16 cellular contexts compared by ENCODE assay signal in genomic region chr4:8760561-8760960, GRCh38.
DNase-seq lines count a peak whose midpoint lies in the region; ATAC-seq and TF ChIP-seq lines count a peak whose summit lies in the region.
"Had no signal": no experiment of that assay in that cellular context is flagged by ENCODE, and none has a peak within 500 bp of the region (broad histone marks: within the 10 kb centered on the region; RNA-seq: fewer than 3 reads in every experiment).

No MANE protein-coding gene starts in this region.

- H3K4me1 Mint-ChIP-seq in WTC11, result no peaks in the 10 kb centered on the region

- H3K36me3 Mint-ChIP-seq in activated naive CD4-positive, alpha-beta T cell treated with anti-CD3 and anti-CD28 coated beads, Interleukin-2, amount 50 U/mL, for 72 hours, result no peaks in the 10 kb centered on the region
- H3K36me3 Mint-ChIP-seq in WTC11, result no peaks in the 10 kb centered on the region
- H3K36me3 Mint-ChIP-seq: CD8-positive, alpha-beta T cell had no signal

- H3K4me3 ChIP-seq in left lung (no peak overlapping the region), sigmoid colon (no peak overlapping the region), WERI-Rb-1 (ENCODE audit: low read depth, low read length) (no peak overlapping the region)
- H3K4me3 ChIP-seq: BLaER1, GM23248 had no signal

- intact Hi-C loops in left lung (cut with DNase I), result no loop called here
- intact Hi-C loops in sigmoid colon (cut with DNase I), result no loop called here

- no peak overlapping the region for H3K27ac Mint-ChIP-seq in activated naive CD4-positive, alpha-beta T cell treated with anti-CD3 and anti-CD28 coated beads, Interleukin-2, amount 50 U/mL, for 72 hours
- H3K27ac Mint-ChIP-seq in WTC11, result no peak overlapping the region
- H3K27ac Mint-ChIP-seq: CD8-positive, alpha-beta T cell had no signal

- TF ChIP-seq CTCF in WTC11 (IDR thresholded peaks at IDR 0.05) (no peak), left lung (IDR thresholded peaks at IDR 0.05) (no peak), sigmoid colon (IDR thresholded peaks at IDR 0.05) (no peak), WERI-Rb-1 (IDR thresholded peaks at IDR 0.05; ENCODE audit: low read depth, low read length) (no peak)

- peaks cover 0 to 46% of the 10 kb centered on the region in 2 donors for H3K27me3 ChIP-seq in left lung
- peaks cover 0 to 27% (median 6%) of the 10 kb centered on the region in 3 donors for H3K27me3 ChIP-seq in sigmoid colon
- H3K27me3 ChIP-seq in WERI-Rb-1 (ENCODE audit: insufficient read depth, low read depth, severe bottlenecking), result no peaks in the 10 kb centered on the region
- H3K27me3 ChIP-seq: BLaER1 had no signal

- no peak for DNase-seq in activated naive CD4-positive, alpha-beta T cell treated with anti-CD3 and anti-CD28 coated beads, Interleukin-2, amount 50 U/mL, for 72 hours (ENCODE audit: low spot score in 2 of 2)
- DNase-seq in activated naive CD4-positive, alpha-beta T cell treated with Interleukin-2 at 50 U/mL for 16 hours, result no peak
- peak; percentile 4 for DNase-seq in WTC11 (ENCODE audit: low spot score)
- peak; percentile 22 to 24 for DNase-seq in left lung
- peak; percentile 53 for DNase-seq in sigmoid colon
- no peak for DNase-seq in effector CD8-positive, alpha-beta T cell (lab: John Stamatoyannopoulos, UW)
- no peak for DNase-seq in WERI-Rb-1
- DNase-seq: CD8-positive, alpha-beta T cell; DMS79; GM23248; HCEC 1CT; NCI-H1105 treated with DMSO at 0.1 percent for 48 hours; NCI-H187; NCI-H226 had no signal

- no peaks in the 10 kb centered on the region for H3K9me3 ChIP-seq in left lung
- H3K9me3 ChIP-seq in sigmoid colon, result no peaks in the 10 kb centered on the region
- H3K9me3 ChIP-seq in WERI-Rb-1 (ENCODE audit: severe bottlenecking), result no peaks in the 10 kb centered on the region
- H3K9me3 ChIP-seq: BLaER1 had no signal

- H3K36me3 ChIP-seq in left lung (no peaks in the 10 kb centered on the region), sigmoid colon (no peaks in the 10 kb centered on the region), WERI-Rb-1 (no peaks in the 10 kb centered on the region)
- H3K36me3 ChIP-seq: BLaER1 had no signal

- no peak overlapping the region for H3K27ac ChIP-seq in left lung
- H3K27ac ChIP-seq in sigmoid colon, result no peak overlapping the region
- no peak overlapping the region for H3K27ac ChIP-seq in WERI-Rb-1
- H3K27ac ChIP-seq: BLaER1, GM23248 had no signal

- WGBS in sigmoid colon, 2 donors, result 79 to 84% methylated on average over 11 of the region's 11 CpGs

- H3K4me1 ChIP-seq in left lung (no peaks in the 10 kb centered on the region), sigmoid colon (no peaks in the 10 kb centered on the region)

- peaks cover 0 to 3% of the 10 kb centered on the region in 2 donors for H3K9me3 Mint-ChIP-seq in activated naive CD4-positive, alpha-beta T cell treated with anti-CD3 and anti-CD28 coated beads, Interleukin-2, amount 50 U/mL, for 72 hours
- no peaks in the 10 kb centered on the region for H3K9me3 Mint-ChIP-seq in WTC11
- H3K9me3 Mint-ChIP-seq: CD8-positive, alpha-beta T cell had no signal

- peak; percentile 20 to 46 for ATAC-seq in activated naive CD4-positive, alpha-beta T cell treated with anti-CD3 and anti-CD28 coated beads, Interleukin-2, amount 50 U/mL, for 72 hours
- ATAC-seq in WTC11 (no peak), left lung (no peak), HG03342 (IDR thresholded peaks at IDR 0.05; ENCODE audit: unreplicated experiment) (no peak)
- ATAC-seq: CD8-positive, alpha-beta T cell had no signal

- H3K4me3 Mint-ChIP-seq in WTC11, result no peak overlapping the region
- H3K4me3 Mint-ChIP-seq: CD8-positive, alpha-beta T cell had no signal

- CTCF ChIA-PET in WTC11 (lab: Charles Lee), result interaction anchor here (1.0 to 2.1 kb wide), 2 partner anchors 16 to 72 kb away, joined by 4 to 8 read pairs; no protein-coding TSS in a partner anchor

- POLR2A ChIA-PET in WTC11 (lab: Charles Lee), result no interaction called here

- TF ChIP-seq EP300 in sigmoid colon (IDR thresholded peaks at IDR 0.05), result no peak

- H3K27me3 Mint-ChIP-seq in WTC11 (ENCODE audit: low read depth), result no peaks in the 10 kb centered on the region

- no peak for TF ChIP-seq POLR2A in sigmoid colon (IDR thresholded peaks at IDR 0.05)

TF ChIP-seq in WTC11, 78 proteins besides CTCF, POLR2A, EP300 and RAD21:
- TF ChIP-seq CREB1 (CRISPR knock-in tag; IDR thresholded peaks at IDR 0.05) (no peak), USF2 (CRISPR knock-in tag; IDR thresholded peaks at IDR 0.05) (no peak), ELF4 (CRISPR knock-in tag; IDR thresholded peaks at IDR 0.05; ENCODE audit: low read depth) (no peak), ZNF317 (CRISPR knock-in tag; IDR thresholded peaks at IDR 0.05; ENCODE audit: borderline replicate concordance, low read depth) (no peak), EMX1 (CRISPR knock-in tag; IDR thresholded peaks at IDR 0.05) (no peak), NFE2L1 (CRISPR knock-in tag; IDR thresholded peaks at IDR 0.05) (no peak), ZNF263 (CRISPR knock-in tag; IDR thresholded peaks at IDR 0.05; ENCODE audit: low read depth) (no peak), NR1H2 (CRISPR knock-in tag; IDR thresholded peaks at IDR 0.05) (no peak), CDX4 (CRISPR knock-in tag; IDR thresholded peaks at IDR 0.05; ENCODE audit: borderline replicate concordance) (no peak), FOXK1 (CRISPR knock-in tag; IDR thresholded peaks at IDR 0.05) (no peak), OVOL2 (CRISPR knock-in tag; IDR thresholded peaks at IDR 0.05; ENCODE audit: borderline replicate concordance) (no peak), RORB (CRISPR knock-in tag; IDR thresholded peaks at IDR 0.05) (no peak), ATF3 (CRISPR knock-in tag; conservative IDR thresholded peaks at IDR 0.05) (no peak), AR (CRISPR knock-in tag; IDR thresholded peaks at IDR 0.05) (no peak)

Comparison
In these comparisons a context has a peak if more than half of its experiments do, and no peak if none do; other contexts are left out.
1. ATAC-seq: peak in activated naive CD4-positive, alpha-beta T cell treated with anti-CD3 and anti-CD28 coated beads, Interleukin-2, amount 50 U/mL, for 72 hours (2 of 2); none in WTC11 (single experiment), left lung (single experiment) and HG03342 (single experiment).
2. DNase-seq: peak in WTC11 (single experiment), left lung (2 of 2) and sigmoid colon (single experiment); none in activated naive CD4-positive, alpha-beta T cell treated with anti-CD3 and anti-CD28 coated beads, Interleukin-2, amount 50 U/mL, for 72 hours (0 of 2), activated naive CD4-positive, alpha-beta T cell treated with Interleukin-2 at 50 U/mL for 16 hours (single experiment), effector CD8-positive, alpha-beta T cell (single experiment) and WERI-Rb-1 (single experiment).